11 cellular contexts compared by ENCODE assay signal in the genomic region with DNA sequence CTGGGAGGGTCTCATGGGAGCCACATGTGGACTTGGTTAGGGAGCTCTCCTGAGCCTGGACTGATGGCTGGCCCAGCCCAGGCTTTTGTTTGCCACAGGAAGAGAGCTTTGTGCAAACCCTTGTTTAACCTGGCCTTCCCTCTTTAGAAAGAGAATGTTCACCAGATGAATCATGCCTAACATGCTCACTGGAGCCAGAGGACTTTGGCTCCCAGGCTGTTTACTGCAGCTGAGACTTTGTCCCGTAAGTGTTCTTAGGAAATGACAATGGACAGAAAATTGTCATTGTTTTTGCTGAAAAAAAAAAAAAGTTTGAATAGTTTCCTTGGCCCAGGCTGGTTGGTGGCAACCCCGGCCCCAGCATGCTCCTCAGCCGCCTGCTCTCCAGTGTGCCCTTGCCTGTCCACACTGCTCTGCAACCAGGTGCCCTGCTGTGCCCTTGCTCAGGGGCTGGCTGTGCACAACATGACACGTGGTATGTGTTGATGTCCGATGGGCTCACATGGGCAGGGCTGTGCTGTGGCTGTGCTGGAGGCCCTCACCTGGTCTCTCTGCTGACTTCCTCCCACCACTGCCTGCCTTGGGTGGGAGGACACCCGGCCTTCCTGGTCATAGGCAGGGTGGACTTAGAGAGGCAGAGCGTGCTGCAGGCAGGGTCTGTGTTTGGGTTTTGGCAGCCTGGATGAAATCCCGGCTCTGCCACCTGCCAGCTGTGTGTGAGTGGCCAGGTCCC.
DNase-seq lines count a peak whose midpoint lies in the region; ATAC-seq, FAIRE-seq and TF ChIP-seq lines count a peak whose summit lies in the region.
"Had no signal": no experiment of that assay in that cellular context is flagged by ENCODE, and none has a peak within 500 bp of the region (broad histone marks: within the 10 kb centered on the region; RNA-seq: fewer than 3 reads in every experiment).

No MANE protein-coding gene starts in this region.

- DNase-seq in A549 (ENCODE audit: low read depth in 1 of 2, low spot score in 1 of 2) (peak in 1 of 2 experiments; percentile 50), Peyer's patch (peak in 2 of 3 donors; percentile 63 to 76), fibroblast of gingiva (ENCODE audit: low read depth) (peak; percentile 82), mucosa of gallbladder (ENCODE audit: low spot score) (peak; percentile 77), medulla oblongata (ENCODE audit: extremely low spot score) (no peak), GM10248 (ENCODE audit: extremely low spot score) (no peak), T-helper 2 cell (no peak)
- DNase-seq in CD8-positive, alpha-beta memory T cell: no peak
- DNase-seq: activated CD4-positive, alpha-beta T cell treated with anti-CD3 and anti-CD28 coated beads, Interleukin-2, amount 10 ng/mL, durations not matched to agents 7 days and 5 days had no signal

- no peaks in the 10 kb centered on the region for H3K27me3 ChIP-seq in Peyer's patch
- no peaks in the 10 kb centered on the region for H3K27me3 ChIP-seq in CD8-positive, alpha-beta memory T cell (ENCODE audit: insufficient read depth, low read length, poor library complexity, severe bottlenecking)

- POLR2A ChIA-PET in A549 (lab: Yijun Ruan, JAX) (no interaction called here), GM10248 (lab: Yijun Ruan, JAX) (no interaction called here)
- POLR2A ChIA-PET in CD8-positive, alpha-beta memory T cell (lab: Charles Lee): no interaction called here

- H3K4me1 ChIP-seq in A549: peaks cover 25% of the 10 kb centered on the region
- H3K4me1 ChIP-seq in Peyer's patch: peaks cover 0 to 17% (median 9%) of the 10 kb centered on the region in 4 donors
- H3K4me1 ChIP-seq in CD8-positive, alpha-beta memory T cell (ENCODE audit: insufficient read depth, low read length): no peaks in the 10 kb centered on the region

- H3K4me3 ChIP-seq in A549 (no peak overlapping the region), Peyer's patch (no peak overlapping the region)
- no peak overlapping the region for H3K4me3 ChIP-seq in CD8-positive, alpha-beta memory T cell (ENCODE audit: low read length)

- no peak for FAIRE-seq in A549 (lab: Jason Lieb, UNC)
- FAIRE-seq: bronchial epithelial cell, GM18507 had no signal

- no peaks in the 10 kb centered on the region for H3K4me1 Mint-ChIP-seq in CD8-positive, alpha-beta memory T cell

- ATAC-seq in A549: peak; percentile 72 to 81; a peak in 5 of 6 replicates

- H3K27ac Mint-ChIP-seq in CD8-positive, alpha-beta memory T cell: no peak overlapping the region
- H3K27ac Mint-ChIP-seq: activated CD4-positive, alpha-beta T cell treated with anti-CD3 and anti-CD28 coated beads, Interleukin-2, amount 10 ng/mL, durations not matched to agents 7 days and 5 days had no signal

- no peak for TF ChIP-seq POLR2A in A549 (IDR thresholded peaks at IDR 0.05; ENCODE audit: low read length)
- TF ChIP-seq POLR2A in Peyer's patch (IDR thresholded peaks at IDR 0.05): no peak

- H3K4me2 ChIP-seq in A549: peak overlapping the region; percentile 38

- no peak overlapping the region for H3K4me3 Mint-ChIP-seq in CD8-positive, alpha-beta memory T cell
- H3K4me3 Mint-ChIP-seq: activated CD4-positive, alpha-beta T cell treated with anti-CD3 and anti-CD28 coated beads, Interleukin-2, amount 10 ng/mL, durations not matched to agents 7 days and 5 days had no signal

- H3K27ac ChIP-seq in A549 (peak overlapping the region; percentile 58 to 66), Peyer's patch (peak overlapping the region; percentile 23 to 73 (median 40))
- H3K27ac ChIP-seq in CD8-positive, alpha-beta memory T cell (ENCODE audit: low read depth, low read length): no peak overlapping the region

- TF ChIP-seq RAD21 in A549 (conservative IDR thresholded peaks at IDR 0.05 in 1 of 2, IDR thresholded peaks at IDR 0.05 in 1 of 2): no peak

- TF ChIP-seq CTCF in A549 (IDR thresholded peaks at IDR 0.05) (no peak), Peyer's patch (IDR thresholded peaks at IDR 0.05) (no peak), GM10248 (IDR thresholded peaks at IDR 0.05; ENCODE audit: control extremely low read depth, extremely low read depth, low read depth, missing control alignments) (no peak)

- no peaks in the 10 kb centered on the region for H3K9me3 Mint-ChIP-seq in CD8-positive, alpha-beta memory T cell

- 33% methylated on average over 5 of the region's 8 CpGs for WGBS in A549 (ENCODE audit: missing lambda C conversion rate)

- no peaks in the 10 kb centered on the region for H3K9me3 ChIP-seq in A549
- H3K9me3 ChIP-seq in Peyer's patch: no peaks in the 10 kb centered on the region
- H3K9me3 ChIP-seq in CD8-positive, alpha-beta memory T cell (ENCODE audit: low read length): no peaks in the 10 kb centered on the region

- H3K27me3 Mint-ChIP-seq in CD8-positive, alpha-beta memory T cell: peaks cover 0 to 4% of the 10 kb centered on the region in 2 donors
- H3K27me3 Mint-ChIP-seq: activated CD4-positive, alpha-beta T cell treated with anti-CD3 and anti-CD28 coated beads, Interleukin-2, amount 10 ng/mL, durations not matched to agents 7 days and 5 days had no signal

- CTCF ChIA-PET in A549 (lab: Yijun Ruan, JAX): interaction anchor here (1.6 kb wide), 1 partner anchor 21 kb away, joined by 3 read pairs; no protein-coding TSS in a partner anchor
- CTCF ChIA-PET in GM10248 (lab: Yijun Ruan, JAX): interaction anchor here (1.3 kb wide), 1 partner anchor 181 kb away, joined by 5 read pairs; no protein-coding TSS in a partner anchor
- CTCF ChIA-PET in CD8-positive, alpha-beta memory T cell (lab: Charles Lee): no interaction called here

- H3K36me3 Mint-ChIP-seq in CD8-positive, alpha-beta memory T cell: peaks cover 0 to 1% (median 0%) of the 10 kb centered on the region in 3 donors

- no peaks in the 10 kb centered on the region for H3K36me3 ChIP-seq in Peyer's patch
- no peaks in the 10 kb centered on the region for H3K36me3 ChIP-seq in CD8-positive, alpha-beta memory T cell (ENCODE audit: insufficient read depth, low read length)

- no peak for TF ChIP-seq EP300 in A549 (IDR thresholded peaks at IDR 0.05)

TF ChIP-seq in A549, 52 proteins besides CTCF, POLR2A, EP300 and RAD21:
- TF ChIP-seq, protein P1, sequence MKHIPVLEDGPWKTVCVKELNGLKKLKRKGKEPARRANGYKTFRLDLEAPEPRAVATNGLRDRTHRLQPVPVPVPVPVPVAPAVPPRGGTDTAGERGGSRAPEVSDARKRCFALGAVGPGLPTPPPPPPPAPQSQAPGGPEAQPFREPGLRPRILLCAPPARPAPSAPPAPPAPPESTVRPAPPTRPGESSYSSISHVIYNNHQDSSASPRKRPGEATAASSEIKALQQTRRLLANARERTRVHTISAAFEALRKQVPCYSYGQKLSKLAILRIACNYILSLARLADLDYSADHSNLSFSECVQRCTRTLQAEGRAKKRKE (CRISPR knock-in tag; IDR thresholded peaks at IDR 0.05; ENCODE audit: low read depth): no peak
- TF ChIP-seq USF2 (IDR thresholded peaks at IDR 0.05) (0 out of 2 replicates have a peak, but pooled peaks have one; percentile 17), FOSL2 (IDR thresholded peaks at IDR 0.05) (no peak), FOSL2 (CRISPR knock-in tag; IDR thresholded peaks at IDR 0.05) (no peak), MAZ (IDR thresholded peaks at IDR 0.05; ENCODE audit: borderline replicate concordance, low read depth, low read length) (no peak)

Comparison
In these comparisons a context has a peak if more than half of its experiments do, and no peak if none do; other contexts are left out.
1. DNase-seq: peak in Peyer's patch (2 of 3), fibroblast of gingiva (single experiment) and mucosa of gallbladder (single experiment); none in medulla oblongata (single experiment), GM10248 (single experiment), T-helper 2 cell (0 of 5) and CD8-positive, alpha-beta memory T cell (0 of 5).